Comparison of ENCODE assay signal across 29 cellular contexts in genomic region chr20:60900581-60900980, GRCh38.
"Had no signal": no experiment of that assay in that cellular context is flagged by ENCODE, and none has a peak within 500 bp of the region (broad histone marks: within the 10 kb centered on the region; RNA-seq: fewer than 3 reads in every experiment).

No MANE protein-coding gene starts in this region.

- H3K4me2 ChIP-seq: hepatocyte, smooth muscle cell had no signal

- H3K79me2 ChIP-seq: hepatocyte had no signal

- H3K4me1 ChIP-seq: esophagus squamous epithelium, heart left ventricle, lower lobe of right lung, right lobe of liver, suprapubic skin, vagina had no signal

- H3K27me3 ChIP-seq: esophagus squamous epithelium, heart left ventricle, hepatocyte, ovary, right lobe of liver, vagina had no signal

- H3K9me3 ChIP-seq: lower lobe of right lung, ovary, right lobe of liver, suprapubic skin, vagina had no signal

- H2AFZ ChIP-seq: hepatocyte had no signal

- ATAC-seq: heart left ventricle; left colon; left ventricle myocardium superior; lower lobe of right lung; mucosa of descending colon; right lobe of liver; stimulated activated naive CD8-positive, alpha-beta T cell treated with anti-CD3 and anti-CD28 coated beads, Interleukin-15, amount 100 ng/mL, for 72 hours had no signal

- FAIRE-seq: colon, frontal cortex, islet of Langerhans had no signal

- H3K27ac ChIP-seq: dorsolateral prefrontal cortex, esophagus squamous epithelium, heart left ventricle, hepatocyte, lower lobe of right lung, ovary, right lobe of liver, suprapubic skin, vagina had no signal

- H3K36me3 ChIP-seq: esophagus squamous epithelium, heart left ventricle, lower lobe of right lung, ovary, right lobe of liver, suprapubic skin, vagina had no signal

- DNase-seq: central memory CD4-positive, alpha-beta T cell; dorsolateral prefrontal cortex; effector CD4-positive, alpha-beta T cell; esophagus squamous epithelium; heart left ventricle; kidney glomerular epithelial cell; left colon; left ventricle myocardium superior; lower lobe of right lung; mucosa of descending colon; naive B cell; occipital lobe; ovary; retina; right lobe of liver; stimulated activated CD4-positive, alpha-beta T cell treated with anti-CD3 and anti-CD28 coated beads, Interleukin-12 subunit alpha, Interleukin-12 subunit beta, amount 100 ng/mL, for 4 hours; stimulated activated CD4-positive, alpha-beta T cell treated with anti-CD3 and anti-CD28 coated beads, Interleukin-1b, Interleukin-23, amount 100 ng/mL, for 48 hours; stimulated activated CD4-positive, alpha-beta T cell treated with anti-CD3 and anti-CD28 coated beads, Interleukin-4, amount 100 ng/mL, for 1 hour; stimulated activated CD8-positive, alpha-beta memory T cell treated with anti-CD3 and anti-CD28 coated beads, Interleukin-4, amount 100 ng/mL, for 48 hours; stimulated activated naive CD4-positive, alpha-beta T cell; stimulated activated naive CD8-positive, alpha-beta T cell treated with anti-CD3 and anti-CD28 coated beads, Interleukin-15, amount 100 ng/mL, for 72 hours; trophoblast cell had no signal

- H3K4me3 ChIP-seq: dorsolateral prefrontal cortex, esophagus squamous epithelium, heart left ventricle, hepatocyte, lower lobe of right lung, mucosa of descending colon, ovary, right lobe of liver, smooth muscle cell, suprapubic skin, vagina had no signal
